In the genomic region with DNA sequence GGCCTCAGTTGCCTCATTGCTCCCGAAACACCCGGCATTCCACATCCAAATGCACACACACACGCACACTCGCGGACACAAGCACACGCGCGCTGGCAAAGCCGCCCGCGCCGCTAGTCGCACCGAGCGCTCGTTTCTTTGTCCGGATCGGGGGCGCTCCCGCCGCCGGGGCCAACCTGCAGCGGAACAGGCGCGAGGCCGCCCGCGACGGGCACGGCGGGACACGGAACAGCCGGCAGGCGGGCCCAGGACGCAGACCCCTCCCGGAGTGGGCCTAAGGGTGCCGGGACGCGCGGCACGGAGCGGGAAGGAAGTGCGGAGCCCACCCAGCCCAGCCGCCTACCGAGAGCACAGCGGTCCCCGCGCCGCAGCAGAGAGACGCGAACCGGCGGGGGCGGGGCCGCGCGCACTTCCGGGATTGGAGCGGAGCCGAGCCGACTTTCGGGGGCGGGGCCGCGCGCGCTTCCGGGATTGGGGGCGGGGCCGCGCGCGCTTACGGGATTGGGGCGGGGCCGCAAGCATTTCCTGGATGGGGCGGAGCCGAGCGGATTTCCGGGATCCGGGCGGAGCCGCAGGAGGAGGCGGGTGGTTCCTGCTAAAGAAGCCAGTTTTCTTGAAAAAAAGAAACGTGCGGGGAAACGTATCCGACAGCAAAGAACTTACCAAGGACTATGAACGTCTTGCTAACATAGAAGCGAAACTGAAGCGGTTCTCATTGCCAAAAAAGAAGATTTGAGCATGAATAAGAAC, we compare ENCODE assay signal across 1 cellular context.
TF ChIP-seq lines count a peak whose summit lies in the region.

A gene (minus strand): TSS at position 396 of the 750 bp plus-strand sequence. CDS start 1,498 bp downstream, outside the sequence.

TF ChIP-seq in GM12878, 131 proteins besides CTCF, POLR2A, EP300 and RAD21 (continued from another document):
- TF ChIP-seq SIN3A (IDR thresholded peaks at IDR 0.05; ENCODE audit: low read depth, low read length) = peak; percentile 77; the same call in 1 of the 2 replicates
- no peak for TF ChIP-seq PAX5 (IDR thresholded peaks at IDR 0.05; ENCODE audit: borderline replicate concordance, low read depth, low read length)
- TF ChIP-seq BMI1 (IDR thresholded peaks at IDR 0.05; ENCODE audit: borderline replicate concordance) = no peak
- TF ChIP-seq, protein P1, sequence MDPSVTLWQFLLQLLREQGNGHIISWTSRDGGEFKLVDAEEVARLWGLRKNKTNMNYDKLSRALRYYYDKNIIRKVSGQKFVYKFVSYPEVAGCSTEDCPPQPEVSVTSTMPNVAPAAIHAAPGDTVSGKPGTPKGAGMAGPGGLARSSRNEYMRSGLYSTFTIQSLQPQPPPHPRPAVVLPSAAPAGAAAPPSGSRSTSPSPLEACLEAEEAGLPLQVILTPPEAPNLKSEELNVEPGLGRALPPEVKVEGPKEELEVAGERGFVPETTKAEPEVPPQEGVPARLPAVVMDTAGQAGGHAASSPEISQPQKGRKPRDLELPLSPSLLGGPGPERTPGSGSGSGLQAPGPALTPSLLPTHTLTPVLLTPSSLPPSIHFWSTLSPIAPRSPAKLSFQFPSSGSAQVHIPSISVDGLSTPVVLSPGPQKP (IDR thresholded peaks at IDR 0.05; ENCODE audit: low read depth, low read length) = 0 out of 2 replicates have a peak, but pooled peaks have one; percentile 25
- 0 out of 2 replicates have a peak, but pooled peaks have one; percentile 32 for TF ChIP-seq EED (IDR thresholded peaks at IDR 0.05; ENCODE audit: low read depth)
- TF ChIP-seq, protein P2, sequence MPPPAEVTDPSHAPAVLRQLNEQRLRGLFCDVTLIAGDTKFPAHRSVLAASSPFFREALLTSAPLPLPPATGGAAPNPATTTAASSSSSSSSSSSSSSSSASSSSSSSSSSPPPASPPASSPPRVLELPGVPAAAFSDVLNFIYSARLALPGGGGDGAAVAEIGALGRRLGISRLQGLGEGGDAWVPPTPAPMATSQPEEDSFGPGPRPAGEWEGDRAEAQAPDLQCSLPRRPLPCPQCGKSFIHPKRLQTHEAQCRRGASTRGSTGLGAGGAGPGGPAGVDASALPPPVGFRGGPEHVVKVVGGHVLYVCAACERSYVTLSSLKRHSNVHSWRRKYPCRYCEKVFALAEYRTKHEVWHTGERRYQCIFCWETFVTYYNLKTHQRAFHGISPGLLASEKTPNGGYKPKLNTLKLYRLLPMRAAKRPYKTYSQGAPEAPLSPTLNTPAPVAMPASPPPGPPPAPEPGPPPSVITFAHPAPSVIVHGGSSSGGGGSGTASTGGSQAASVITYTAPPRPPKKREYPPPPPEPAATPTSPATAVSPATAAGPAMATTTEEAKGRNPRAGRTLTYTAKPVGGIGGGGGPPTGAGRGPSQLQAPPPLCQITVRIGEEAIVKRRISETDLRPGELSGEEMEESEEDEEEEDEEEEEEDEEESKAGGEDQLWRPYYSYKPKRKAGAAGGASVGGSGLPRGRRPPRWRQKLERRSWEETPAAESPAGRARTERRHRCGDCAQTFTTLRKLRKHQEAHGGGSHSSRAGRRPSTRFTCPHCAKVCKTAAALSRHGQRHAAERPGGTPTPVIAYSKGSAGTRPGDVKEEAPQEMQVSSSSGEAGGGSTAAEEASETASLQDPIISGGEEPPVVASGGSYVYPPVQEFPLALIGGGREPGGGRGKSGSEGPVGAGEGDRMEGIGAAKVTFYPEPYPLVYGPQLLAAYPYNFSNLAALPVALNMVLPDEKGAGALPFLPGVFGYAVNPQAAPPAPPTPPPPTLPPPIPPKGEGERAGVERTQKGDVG (CRISPR knock-in tag; IDR thresholded peaks at IDR 0.05) = no peak
- no peak for TF ChIP-seq MXI1 (IDR thresholded peaks at IDR 0.05; ENCODE audit: low read depth, low read length)
- TF ChIP-seq MYB (IDR thresholded peaks at IDR 0.05; ENCODE audit: borderline replicate concordance, low read depth, low read length) = no peak
- TF ChIP-seq IKZF2 (IDR thresholded peaks at IDR 0.05) = no peak
- TF ChIP-seq ZNF622 (IDR thresholded peaks at IDR 0.05) = no peak
- TF ChIP-seq SMC3 (IDR thresholded peaks at IDR 0.05; ENCODE audit: borderline replicate concordance, low read length) = no peak
- TF ChIP-seq RELA (IDR thresholded peaks at IDR 0.05; ENCODE audit: borderline replicate concordance, partially characterized antibody) = no peak
- TF ChIP-seq KDM1A (IDR thresholded peaks at IDR 0.05; ENCODE audit: borderline replicate concordance) = no peak
- no peak for TF ChIP-seq ESRRA (IDR thresholded peaks at IDR 0.05; ENCODE audit: low read length)
- peak; percentile 88 for TF ChIP-seq DPF2 (IDR thresholded peaks at IDR 0.05)
TF ChIP-seq in GM12878: peak in this region for 45.
